In the genomic region with DNA sequence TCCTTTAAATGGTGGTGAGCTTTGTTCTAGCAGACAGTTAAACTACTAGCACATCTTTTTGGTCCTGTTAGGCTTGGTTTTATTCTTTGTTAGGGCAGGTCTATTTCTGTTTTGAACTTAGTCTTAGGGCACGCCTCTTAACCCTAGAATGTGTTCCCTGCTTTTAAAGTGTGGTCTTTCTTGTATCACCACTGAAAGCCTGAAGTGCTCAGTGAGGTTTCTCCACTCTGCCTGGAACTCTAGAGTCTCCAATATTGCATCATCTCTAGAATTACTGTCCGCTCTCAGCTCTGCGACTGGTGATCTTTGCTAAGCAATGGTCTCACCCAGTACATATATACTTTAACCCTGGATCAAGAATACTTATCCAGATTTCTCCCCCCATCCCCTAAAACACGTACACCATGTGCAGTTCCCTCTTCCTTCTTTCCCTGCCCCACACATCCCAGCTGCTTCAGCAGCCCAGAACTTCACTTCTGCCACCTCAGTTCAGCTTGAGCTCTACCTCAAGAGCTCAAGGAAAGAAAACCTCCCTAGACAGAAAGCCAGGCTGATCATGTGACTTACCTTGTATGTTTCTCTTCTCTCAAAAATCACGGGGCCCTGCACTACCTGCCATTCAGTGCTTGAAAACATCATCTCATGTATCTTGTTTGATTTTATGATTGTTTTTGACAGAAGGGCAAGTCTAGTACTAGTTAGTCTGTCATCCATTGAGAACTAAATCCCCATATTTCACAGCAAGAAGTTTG, we compare ENCODE assay signal across 1 cellular context.
TF ChIP-seq lines count a peak whose summit lies in the region.

No MANE protein-coding gene starts in this region.

TF ChIP-seq in SK-N-SH, 30 proteins besides CTCF, POLR2A, EP300 and RAD21 (continued from another document):
- TF ChIP-seq, protein P1, sequence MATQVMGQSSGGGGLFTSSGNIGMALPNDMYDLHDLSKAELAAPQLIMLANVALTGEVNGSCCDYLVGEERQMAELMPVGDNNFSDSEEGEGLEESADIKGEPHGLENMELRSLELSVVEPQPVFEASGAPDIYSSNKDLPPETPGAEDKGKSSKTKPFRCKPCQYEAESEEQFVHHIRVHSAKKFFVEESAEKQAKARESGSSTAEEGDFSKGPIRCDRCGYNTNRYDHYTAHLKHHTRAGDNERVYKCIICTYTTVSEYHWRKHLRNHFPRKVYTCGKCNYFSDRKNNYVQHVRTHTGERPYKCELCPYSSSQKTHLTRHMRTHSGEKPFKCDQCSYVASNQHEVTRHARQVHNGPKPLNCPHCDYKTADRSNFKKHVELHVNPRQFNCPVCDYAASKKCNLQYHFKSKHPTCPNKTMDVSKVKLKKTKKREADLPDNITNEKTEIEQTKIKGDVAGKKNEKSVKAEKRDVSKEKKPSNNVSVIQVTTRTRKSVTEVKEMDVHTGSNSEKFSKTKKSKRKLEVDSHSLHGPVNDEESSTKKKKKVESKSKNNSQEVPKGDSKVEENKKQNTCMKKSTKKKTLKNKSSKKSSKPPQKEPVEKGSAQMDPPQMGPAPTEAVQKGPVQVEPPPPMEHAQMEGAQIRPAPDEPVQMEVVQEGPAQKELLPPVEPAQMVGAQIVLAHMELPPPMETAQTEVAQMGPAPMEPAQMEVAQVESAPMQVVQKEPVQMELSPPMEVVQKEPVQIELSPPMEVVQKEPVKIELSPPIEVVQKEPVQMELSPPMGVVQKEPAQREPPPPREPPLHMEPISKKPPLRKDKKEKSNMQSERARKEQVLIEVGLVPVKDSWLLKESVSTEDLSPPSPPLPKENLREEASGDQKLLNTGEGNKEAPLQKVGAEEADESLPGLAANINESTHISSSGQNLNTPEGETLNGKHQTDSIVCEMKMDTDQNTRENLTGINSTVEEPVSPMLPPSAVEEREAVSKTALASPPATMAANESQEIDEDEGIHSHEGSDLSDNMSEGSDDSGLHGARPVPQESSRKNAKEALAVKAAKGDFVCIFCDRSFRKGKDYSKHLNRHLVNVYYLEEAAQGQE (IDR thresholded peaks at IDR 0.05; ENCODE audit: low read depth, low read length): no peak
- TF ChIP-seq EZH2phosphoT487 (IDR thresholded peaks at IDR 0.05; ENCODE audit: borderline replicate concordance, low read depth): no peak
- no peak for TF ChIP-seq RXRA (IDR thresholded peaks at IDR 0.05; ENCODE audit: borderline replicate concordance, low read depth)
